In genomic region chr11:15945726-15946125, GRCh38 we compare ENCODE assay signal across 6 cellular contexts.
"Had no signal": no experiment of that assay in that cellular context is flagged by ENCODE, and none has a peak within 500 bp of the region (broad histone marks: within the 10 kb centered on the region; RNA-seq: fewer than 3 reads in every experiment).

No MANE protein-coding gene starts in this region.

- DNase-seq: HFFc6, IMR-90 had no signal

- H2AFZ ChIP-seq: GM23338 had no signal

- H3K4me2 ChIP-seq: GM23338 had no signal

- H3K36me3 ChIP-seq: HAP-1 had no signal

- H3K4me1 ChIP-seq: HAP-1 had no signal

- ATAC-seq: GM23338, HCT116, K562 had no signal

- H3K4me3 ChIP-seq: GM23338, HAP-1, K562 had no signal
